28 cellular contexts compared by ENCODE assay signal in genomic region chr14:63996575-63997220, GRCh38.
DNase-seq lines count a peak whose midpoint lies in the region; ATAC-seq and TF ChIP-seq lines count a peak whose summit lies in the region.
"Had no signal": no experiment of that assay in that cellular context is flagged by ENCODE, and none has a peak within 500 bp of the region (broad histone marks: within the 10 kb centered on the region; RNA-seq: fewer than 3 reads in every experiment).

No MANE protein-coding gene starts in this region.

- peak overlapping the region; percentile 67; the same call in 1 of the 2 replicates for H3K27ac ChIP-seq in SK-N-MC
- H3K27ac ChIP-seq: dorsolateral prefrontal cortex, epithelial cell of prostate, left lung, sigmoid colon, SJCRH30, suprapubic skin had no signal

- peak; percentile 15 for DNase-seq in AG20443 (ENCODE audit: low spot score)
- no peak for DNase-seq in SK-N-MC (ENCODE audit: low read depth, low spot score)
- DNase-seq in effector memory CD8-positive, alpha-beta T cell: no peak
- no peak for DNase-seq in natural killer cell treated with Interleukin-12 subunit alpha and Interleukin-12 subunit beta and Interleukin-15 and Interleukin-18, amount 100 ng/mL, for 72 hours (ENCODE audit: low spot score)
- no peak for DNase-seq in HCEC 1CT
- no peak for DNase-seq in DMS79 treated with DMSO at 0.1 percent for 48 hours (lab: John Stamatoyannopoulos, UW)
- no peak for DNase-seq in T-helper 2 cell
- no peak for DNase-seq in chondrocyte (ENCODE audit: low spot score)
- DNase-seq: activated CD8-positive, alpha-beta memory T cell treated with anti-CD3 and anti-CD28 coated beads for 24 hours; activated naive CD4-positive, alpha-beta T cell treated with anti-CD3 and anti-CD28 coated beads for 36 hours; activated T-cell treated with anti-CD3 and anti-CD28 coated beads, Interleukin-2, amount 50 U/mL, for 24 hours; amniotic stem cell; BE2C; caudate nucleus; dorsolateral prefrontal cortex; KG1; left lung; midbrain; NCI-H1436 treated with DMSO at 0.1 percent for 48 hours; NCI-H2171; NCI-H526; sigmoid colon; SJCRH30; T-cell had no signal

- H3K36me3 ChIP-seq in SK-N-MC (ENCODE audit: insufficient read depth, low read length): peaks cover 47% of the 10 kb centered on the region

- TF ChIP-seq CTCF in chondrocyte (IDR thresholded peaks at IDR 0.05): no peak

- H3K9me3 ChIP-seq in SK-N-MC (ENCODE audit: low read depth, low read length): no peaks in the 10 kb centered on the region
- H3K9me3 ChIP-seq: BE2C, left lung, sigmoid colon, SJCRH30, suprapubic skin had no signal

- no peaks in the 10 kb centered on the region for H3K27me3 Mint-ChIP-seq in effector memory CD8-positive, alpha-beta T cell
- H3K27me3 Mint-ChIP-seq in natural killer cell treated with Interleukin-12 subunit alpha and Interleukin-12 subunit beta and Interleukin-15 and Interleukin-18, amount 100 ng/mL, for 72 hours: no peaks in the 10 kb centered on the region
- no peaks in the 10 kb centered on the region for H3K27me3 Mint-ChIP-seq in chondrocyte (ENCODE audit: low read depth)
- H3K27me3 Mint-ChIP-seq: activated T-cell treated with anti-CD3 and anti-CD28 coated beads, Interleukin-2, amount 50 U/mL, for 24 hours; T-cell had no signal

- H3K36me3 Mint-ChIP-seq in effector memory CD8-positive, alpha-beta T cell (ENCODE audit: insufficient read depth): peaks cover 87% of the 10 kb centered on the region
- H3K36me3 Mint-ChIP-seq in natural killer cell treated with Interleukin-12 subunit alpha and Interleukin-12 subunit beta and Interleukin-15 and Interleukin-18, amount 100 ng/mL, for 72 hours: peaks cover 40% of the 10 kb centered on the region
- peaks cover 7% of the 10 kb centered on the region for H3K36me3 Mint-ChIP-seq in chondrocyte (ENCODE audit: low read depth)

- H3K4me3 ChIP-seq in SK-N-MC: no peak overlapping the region
- H3K4me3 ChIP-seq: dorsolateral prefrontal cortex, GM23338, left lung, sigmoid colon, SJCRH30, suprapubic skin had no signal

- no peaks in the 10 kb centered on the region for H3K9me3 Mint-ChIP-seq in effector memory CD8-positive, alpha-beta T cell
- H3K9me3 Mint-ChIP-seq in natural killer cell treated with Interleukin-12 subunit alpha and Interleukin-12 subunit beta and Interleukin-15 and Interleukin-18, amount 100 ng/mL, for 72 hours: no peaks in the 10 kb centered on the region
- H3K9me3 Mint-ChIP-seq in chondrocyte (ENCODE audit: low read depth): peaks cover 6% of the 10 kb centered on the region
- H3K9me3 Mint-ChIP-seq: activated naive CD4-positive, alpha-beta T cell treated with anti-CD3 and anti-CD28 coated beads for 36 hours; activated T-cell treated with anti-CD3 and anti-CD28 coated beads, Interleukin-2, amount 50 U/mL, for 24 hours; GM23338; nephron; T-cell had no signal

- H3K4me1 Mint-ChIP-seq in effector memory CD8-positive, alpha-beta T cell (ENCODE audit: low read depth in 2 of 2): peaks cover 7 to 13% of the 10 kb centered on the region in 2 donors
- peaks cover 11 to 12% of the 10 kb centered on the region in 2 donors for H3K4me1 Mint-ChIP-seq in natural killer cell treated with Interleukin-12 subunit alpha and Interleukin-12 subunit beta and Interleukin-15 and Interleukin-18, amount 100 ng/mL, for 72 hours (ENCODE audit: low read depth in 2 of 2)
- peaks cover 9% of the 10 kb centered on the region for H3K4me1 Mint-ChIP-seq in chondrocyte (ENCODE audit: low read depth)
- H3K4me1 Mint-ChIP-seq: nephron had no signal

- peak overlapping the region; percentile 71 to 76 for H3K27ac Mint-ChIP-seq in effector memory CD8-positive, alpha-beta T cell
- peak overlapping the region; percentile 31 to 57 for H3K27ac Mint-ChIP-seq in natural killer cell treated with Interleukin-12 subunit alpha and Interleukin-12 subunit beta and Interleukin-15 and Interleukin-18, amount 100 ng/mL, for 72 hours
- no peak overlapping the region for H3K27ac Mint-ChIP-seq in chondrocyte (ENCODE audit: unreplicated experiment)
- H3K27ac Mint-ChIP-seq: activated naive CD4-positive, alpha-beta T cell treated with anti-CD3 and anti-CD28 coated beads for 36 hours; GM23338; nephron; T-cell had no signal

- ATAC-seq in effector memory CD8-positive, alpha-beta T cell (replicated peaks): no peak
- ATAC-seq in natural killer cell treated with Interleukin-12 subunit alpha and Interleukin-12 subunit beta and Interleukin-15 and Interleukin-18, amount 100 ng/mL, for 72 hours: no peak
- ATAC-seq: GM23338, left lung, T-cell had no signal

- H3K4me3 Mint-ChIP-seq in effector memory CD8-positive, alpha-beta T cell: no peak overlapping the region
- no peak overlapping the region for H3K4me3 Mint-ChIP-seq in natural killer cell treated with Interleukin-12 subunit alpha and Interleukin-12 subunit beta and Interleukin-15 and Interleukin-18, amount 100 ng/mL, for 72 hours
- H3K4me3 Mint-ChIP-seq in chondrocyte (ENCODE audit: unreplicated experiment): no peak overlapping the region
- H3K4me3 Mint-ChIP-seq: activated naive CD4-positive, alpha-beta T cell treated with anti-CD3 and anti-CD28 coated beads for 36 hours; activated T-cell treated with anti-CD3 and anti-CD28 coated beads, Interleukin-2, amount 50 U/mL, for 24 hours; GM23338; nephron; T-cell had no signal

- no peak overlapping the region for H3K9ac ChIP-seq in SK-N-MC (ENCODE audit: insufficient read length)
